ENCODE assay signal across 8 cellular contexts in the genomic region with DNA sequence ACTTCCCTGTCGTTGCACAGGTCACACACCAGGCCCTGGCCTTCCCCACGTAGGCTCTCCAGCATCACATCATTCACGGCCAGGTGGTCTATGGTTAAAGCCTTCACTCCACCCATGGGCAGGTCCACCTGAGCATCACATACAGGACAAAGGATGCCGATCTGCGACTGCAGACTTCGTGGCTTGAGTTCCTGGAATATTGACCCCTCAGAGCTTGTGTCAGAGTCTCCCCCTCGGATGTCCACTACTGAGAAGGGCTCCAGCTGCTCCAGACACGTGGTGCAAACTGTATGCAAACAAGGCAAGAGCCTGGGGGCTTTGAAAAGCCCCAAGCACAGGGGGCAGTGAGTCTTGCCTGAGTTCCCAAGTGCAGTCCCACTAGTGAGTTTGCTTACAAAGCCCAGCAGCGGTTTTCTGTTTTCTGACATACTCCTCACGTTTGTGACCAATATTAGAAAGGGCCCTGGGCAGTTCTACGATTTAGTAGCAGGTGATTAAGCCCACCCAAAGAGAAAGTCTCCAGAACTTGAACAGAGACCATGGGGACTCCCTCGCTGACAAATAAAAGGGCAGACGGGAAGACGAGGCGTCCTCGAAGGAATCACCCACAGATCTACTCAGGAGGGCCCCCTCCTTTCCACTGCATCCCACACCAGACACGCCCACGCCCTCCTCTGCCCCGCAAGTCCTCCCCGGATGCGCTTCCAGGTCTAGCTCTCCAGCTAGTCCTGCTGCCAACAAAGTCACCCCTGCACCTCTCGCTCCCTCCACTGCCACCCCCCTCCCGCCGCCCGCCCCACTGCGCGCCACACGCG. TPM values are rescaled to one million over a fixed set of nuclear protein-coding genes. Genes with fewer than 3 reads are reported as not detected.
A peak's percentile ranks its signal among the peaks of the same experiment; 100 is the strongest.
DNase-seq lines count a peak whose midpoint lies in the region; ATAC-seq and TF ChIP-seq lines count a peak whose summit lies in the region.

No MANE protein-coding gene starts in this region.

- H3K9me3 ChIP-seq in A673 (ENCODE audit: low read depth, low read length, poor library complexity, severe bottlenecking), result no peaks in the 10 kb centered on the region
- no peaks in the 10 kb centered on the region for H3K9me3 ChIP-seq in Peyer's patch
- no peaks in the 10 kb centered on the region for H3K9me3 ChIP-seq in mucosa of rectum (ENCODE audit: control insufficient read depth in 2 of 2, low read length in 2 of 2)

- BruUV-seq in A673 (replicated peaks; lab: Mats Ljungman, UMichigan), result no TSS peak

- H3K27ac ChIP-seq in A673 (ENCODE audit: low read depth, low read length, poor library complexity, severe bottlenecking), result peak overlapping the region; percentile 82
- H3K27ac ChIP-seq in Peyer's patch, result peak overlapping the region; percentile 42 to 85 (median 76)
- peak overlapping the region; percentile 86 to 87 for H3K27ac ChIP-seq in mucosa of rectum (ENCODE audit: low read depth in 2 of 2, low read length in 2 of 2)

- H3K36me3 ChIP-seq in A673 (ENCODE audit: insufficient read depth, low read length, poor library complexity, severe bottlenecking) (no peaks in the 10 kb centered on the region), Peyer's patch (no peaks in the 10 kb centered on the region), mucosa of rectum (ENCODE audit: control insufficient read depth in 2 of 2, insufficient read depth in 2 of 2, low read length in 2 of 2) (no peaks in the 10 kb centered on the region)

- intact Hi-C loops in A673 (cut with micrococcal nuclease; ENCODE audit: unreplicated experiment), result loop anchor here (5.0 kb wide), 1 partner anchor 54 kb away; no protein-coding TSS in a partner anchor

- CTCF ChIA-PET in A673 (lab: Charles Lee), result no interaction called here

- H3K4me3 ChIP-seq in A673 (ENCODE audit: low read depth, low read length, poor library complexity, severe bottlenecking) (peak overlapping the region; percentile 59), Peyer's patch (peak overlapping the region; percentile 60 to 82 (median 71)), mucosa of rectum (ENCODE audit: low read length in 2 of 2) (peak overlapping the region; percentile 90 to 97)

- POLR2A ChIA-PET in A673 (lab: Charles Lee; ENCODE audit: low non-redundant PET), result no interaction called here

- TF ChIP-seq POLR2A in Peyer's patch (IDR thresholded peaks at IDR 0.05), result no peak

- ATAC-seq in GM19351 (IDR thresholded peaks at IDR 0.05; ENCODE audit: unreplicated experiment) (peak; percentile 5), GM18517 (IDR thresholded peaks at IDR 0.05; ENCODE audit: unreplicated experiment) (no peak)

- H3K27me3 ChIP-seq in A673 (replicated peaks; ENCODE audit: insufficient read depth, low read depth, low read length, poor library complexity) (peaks cover 6% of the 10 kb centered on the region), Peyer's patch (no peaks in the 10 kb centered on the region), mucosa of rectum (ENCODE audit: control insufficient read depth in 2 of 2, insufficient read depth in 2 of 2, low read length in 2 of 2) (peaks cover 3 to 5% of the 10 kb centered on the region in 2 donors)

- DNase-seq in A673 (ENCODE audit: low spot score), result peak; percentile 11
- DNase-seq in Peyer's patch, result peak in 1 of 3 donors; percentile 45
- DNase-seq in ecto neural progenitor cell (ENCODE audit: low spot score), result peak; percentile 55
- no peak for DNase-seq in GF-D8 (lab: John Stamatoyannopoulos, UW)
- no peak for DNase-seq in middle frontal gyrus (ENCODE audit: extremely low spot score, low spot score)

- TF ChIP-seq CTCF in A673 (conservative IDR thresholded peaks at IDR 0.05; ENCODE audit: low read depth, low read length) (no peak), Peyer's patch (IDR thresholded peaks at IDR 0.05) (no peak)

- peak overlapping the region; percentile 32 to 73 for H3K9ac ChIP-seq in mucosa of rectum (ENCODE audit: low read depth in 1 of 2, low read length in 2 of 2)

- H3K4me1 ChIP-seq in A673 (ENCODE audit: insufficient read depth, low read length, poor library complexity, severe bottlenecking) (no peaks in the 10 kb centered on the region), Peyer's patch (peaks cover 0 to 15% (median 2%) of the 10 kb centered on the region in 4 donors), mucosa of rectum (ENCODE audit: control insufficient read depth in 2 of 2, insufficient read depth in 2 of 2, low read length in 2 of 2) (peaks cover 8 to 14% of the 10 kb centered on the region in 2 donors)

RNA-seq across cellular contexts. Expression of a gene that starts 0.6 kb away (rescaled TPM):
- total RNA-seq in A673 (2021) (3.2 and 6.7 TPM in 2 replicates), Peyer's patch (10 to 100 TPM in 1 of 4 donors, 1 to 10 TPM in 3; 1.8 to 28.9 (median 4.4) TPM)

Comparison
In these comparisons a context has a peak if more than half of its experiments do, and no peak if none do; other contexts are left out.
1. DNase-seq: peak in A673 (single experiment) and ecto neural progenitor cell (single experiment); none in GF-D8 (single experiment) and middle frontal gyrus (single experiment).
2. Peak in every context shown above with its lines, with median percentiles within 50 percentile points of each other: H3K27ac ChIP-seq and H3K4me3 ChIP-seq.